In the genomic region with DNA sequence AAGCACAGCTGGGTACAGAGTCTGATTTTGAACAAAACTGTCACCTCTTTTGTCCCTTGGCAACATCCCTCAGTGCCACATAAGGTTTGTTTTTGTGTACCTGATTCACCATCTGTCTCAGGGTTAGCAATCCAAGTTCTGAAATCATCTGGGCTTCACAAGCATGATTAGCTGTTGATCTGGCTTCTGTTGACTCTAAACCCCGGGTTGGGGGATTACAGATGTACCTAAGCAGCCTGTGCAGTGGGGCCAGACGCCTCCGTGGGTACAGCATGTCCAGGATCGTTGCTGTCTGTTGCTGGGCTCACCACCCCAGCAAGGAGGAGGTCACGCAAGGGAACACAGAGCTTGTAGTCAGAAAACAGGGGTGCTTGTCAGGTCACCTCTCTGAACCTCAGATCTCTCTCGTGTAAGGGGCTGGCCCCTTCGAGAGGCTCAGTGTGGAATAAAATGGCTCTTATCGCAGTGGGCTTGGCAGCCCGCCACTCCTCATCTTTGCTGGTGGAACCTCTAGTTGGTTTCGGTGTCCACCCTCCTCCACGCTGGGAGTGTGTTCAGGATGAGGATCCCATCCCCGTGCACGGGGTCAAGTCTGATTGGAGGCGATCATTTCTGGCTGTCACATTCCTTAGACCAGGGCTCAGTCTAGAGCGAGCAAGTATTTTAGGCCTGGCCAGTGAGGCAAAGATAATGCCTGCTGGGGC, we compare ENCODE assay signal across 16 cellular contexts. TPM values are rescaled to one million over a fixed set of nuclear protein-coding genes. Genes with fewer than 3 reads are reported as not detected.
DNase-seq lines count a peak whose midpoint lies in the region; ATAC-seq and TF ChIP-seq lines count a peak whose summit lies in the region.
"Had no signal": no experiment of that assay in that cellular context is flagged by ENCODE, and none has a peak within 500 bp of the region (broad histone marks: within the 10 kb centered on the region; RNA-seq: fewer than 3 reads in every experiment).

No MANE protein-coding gene starts in this region.

- peaks cover 65 to 89% (median 81%) of the 10 kb centered on the region in 4 donors for H3K4me1 Mint-ChIP-seq in CD4-positive, alpha-beta memory T cell
- H3K4me1 Mint-ChIP-seq in GM23338 (peaks cover 52% of the 10 kb centered on the region), memory B cell (peaks cover 62% of the 10 kb centered on the region)
- H3K4me1 Mint-ChIP-seq in activated CD8-positive, alpha-beta T cell treated with anti-CD3 and anti-CD28 coated beads, Interleukin-2, amount 10 ng/mL, durations not matched to agents 7 days and 5 days (ENCODE audit: low read depth) = peaks cover 56% of the 10 kb centered on the region

- peaks cover 7% of the 10 kb centered on the region; the same call in 1 of the 2 replicates for H3K9me2 ChIP-seq in GM23338 (ENCODE audit: insufficient read depth)

- no peaks in the 10 kb centered on the region for H4K20me1 ChIP-seq in GM23338 (replicated peaks; ENCODE audit: insufficient read depth)

- peaks cover 0 to 3% (median 0%) of the 10 kb centered on the region in 8 donors for H3K9me3 Mint-ChIP-seq in CD4-positive, alpha-beta memory T cell
- H3K9me3 Mint-ChIP-seq in GM23338 = peaks cover 21% of the 10 kb centered on the region
- H3K9me3 Mint-ChIP-seq in activated CD8-positive, alpha-beta T cell treated with anti-CD3 and anti-CD28 coated beads, Interleukin-2, amount 10 ng/mL, durations not matched to agents 7 days and 5 days (ENCODE audit: insufficient read depth) = no peaks in the 10 kb centered on the region
- H3K9me3 Mint-ChIP-seq in memory B cell = no peaks in the 10 kb centered on the region

- peak overlapping the region; percentile 80 for H3K27ac ChIP-seq in CD4-positive, alpha-beta memory T cell (ENCODE audit: low read depth, low read length)
- no peak overlapping the region for H3K27ac ChIP-seq in GM23338 (ENCODE audit: low read depth)
- no peak overlapping the region for H3K27ac ChIP-seq in colonic mucosa
- H3K27ac ChIP-seq: parathyroid adenoma, suprapubic skin had no signal

- H3K9ac ChIP-seq in colonic mucosa (ENCODE audit: low read depth in 2 of 2, low read length in 2 of 2) = no peak overlapping the region
- H3K9ac ChIP-seq: parathyroid adenoma had no signal

- H3K27me3 ChIP-seq in CD4-positive, alpha-beta memory T cell (ENCODE audit: insufficient read depth, low read length) = no peaks in the 10 kb centered on the region
- no peaks in the 10 kb centered on the region for H3K27me3 ChIP-seq in GM23338 (ENCODE audit: insufficient read depth)
- H3K27me3 ChIP-seq in colonic mucosa = no peaks in the 10 kb centered on the region

- no peak for DNase-seq in CD4-positive, alpha-beta memory T cell
- DNase-seq in GM23338 (ENCODE audit: low spot score) (no peak), memory B cell (ENCODE audit: low spot score in 2 of 2) (no peak), NCI-H146 treated with DMSO at 0.1 percent for 48 hours (lab: John Stamatoyannopoulos, UW; ENCODE audit: unreplicated experiment) (no peak), colonic mucosa (no peak), GM13976 (ENCODE audit: low spot score) (no peak)
- no peak for DNase-seq in activated CD8-positive, alpha-beta T cell treated with anti-CD3 and anti-CD28 coated beads, Interleukin-2, amount 10 ng/mL, durations not matched to agents 7 days and 5 days
- DNase-seq: activated CD4-positive, alpha-beta T cell treated with anti-CD3 and anti-CD28 coated beads, Interleukin-2, amount 50 U/mL, for 4 hours; kidney glomerular epithelial cell; NCI-H2081 treated with DMSO at 0.1 percent for 48 hours; stimulated activated CD4-positive, alpha-beta T cell treated with anti-CD3 and anti-CD28 coated beads, Interleukin-12 subunit alpha, Interleukin-12 subunit beta, amount 100 ng/mL, for 4 hours had no signal

- in situ Hi-C loops in GM13976 (cut with MboI; ENCODE audit: low sequenced_read_pairs, unreplicated experiment) = no loop called here

- peak overlapping the region; percentile 94 to 100 (median 99) for H3K27ac Mint-ChIP-seq in CD4-positive, alpha-beta memory T cell
- H3K27ac Mint-ChIP-seq in GM23338 (no peak overlapping the region), memory B cell (peak overlapping the region; percentile 94)
- H3K27ac Mint-ChIP-seq in activated CD8-positive, alpha-beta T cell treated with anti-CD3 and anti-CD28 coated beads, Interleukin-2, amount 10 ng/mL, durations not matched to agents 7 days and 5 days = peak overlapping the region; percentile 94

- peak overlapping the region; percentile 80 to 93 (median 85) for H3K4me3 Mint-ChIP-seq in CD4-positive, alpha-beta memory T cell
- no peak overlapping the region for H3K4me3 Mint-ChIP-seq in GM23338
- H3K4me3 Mint-ChIP-seq in activated CD8-positive, alpha-beta T cell treated with anti-CD3 and anti-CD28 coated beads, Interleukin-2, amount 10 ng/mL, durations not matched to agents 7 days and 5 days = no peak overlapping the region
- peak overlapping the region; percentile 86 for H3K4me3 Mint-ChIP-seq in memory B cell
- H3K4me3 Mint-ChIP-seq: T-helper 2 cell treated with Interferon-gamma antibody and Interleukin-4, amounts not matched to agents 5 μg/mL and 100 μg/mL, for 36 hours had no signal

- H3F3A ChIP-seq in GM23338 (replicated peaks; ENCODE audit: low read depth) = peaks cover 5% of the 10 kb centered on the region; the same call in 1 of the 2 replicates

- POLR2A ChIA-PET in CD4-positive, alpha-beta memory T cell (lab: Charles Lee; ENCODE audit: partially characterized antibody) = interaction anchor here (0.9 to 11.5 kb wide), 20 partner anchors 12 to 235 kb away, joined by 3 to 307 read pairs (median 14); partner anchors contain the start of genes ATP5F1E and ZNF831
- POLR2A ChIA-PET in activated CD8-positive, alpha-beta T cell treated with anti-CD3 and anti-CD28 coated beads, Interleukin-2, amount 10 ng/mL, durations not matched to agents 7 days and 5 days (lab: Charles Lee) = interaction anchor here (1.2 to 2.7 kb wide), 2 partner anchors 35 to 130 kb away, joined by 4 to 23 read pairs; no protein-coding TSS in a partner anchor

- H3K9me3 ChIP-seq in CD4-positive, alpha-beta memory T cell (ENCODE audit: control insufficient read depth in 1 of 2, low read length in 2 of 2) = no peaks in the 10 kb centered on the region
- no peaks in the 10 kb centered on the region for H3K9me3 ChIP-seq in colonic mucosa
- H3K9me3 ChIP-seq: suprapubic skin had no signal

- H3K27me3 Mint-ChIP-seq in CD4-positive, alpha-beta memory T cell = no peaks in the 10 kb centered on the region
- peaks cover 8% of the 10 kb centered on the region for H3K27me3 Mint-ChIP-seq in GM23338 (ENCODE audit: insufficient read depth, low read depth, poor library complexity)
- H3K27me3 Mint-ChIP-seq in activated CD8-positive, alpha-beta T cell treated with anti-CD3 and anti-CD28 coated beads, Interleukin-2, amount 10 ng/mL, durations not matched to agents 7 days and 5 days (ENCODE audit: low read depth) = no peaks in the 10 kb centered on the region
- no peaks in the 10 kb centered on the region for H3K27me3 Mint-ChIP-seq in memory B cell

- H3K4me3 ChIP-seq in CD4-positive, alpha-beta memory T cell (ENCODE audit: low read length in 2 of 2) = no peak overlapping the region
- H3K4me3 ChIP-seq in GM23338 = no peak overlapping the region
- H3K4me3 ChIP-seq in colonic mucosa = no peak overlapping the region
- H3K4me3 ChIP-seq: suprapubic skin had no signal

- H2AFZ ChIP-seq in GM23338 = peak overlapping the region; percentile 47; the same call in 1 of the 2 replicates
- H2AFZ ChIP-seq: parathyroid adenoma had no signal

- H3K79me2 ChIP-seq in GM23338 (replicated peaks; ENCODE audit: insufficient read depth) = no peaks in the 10 kb centered on the region
- H3K79me2 ChIP-seq: parathyroid adenoma had no signal

- TF ChIP-seq CTCF in GM23338 (conservative IDR thresholded peaks at IDR 0.05; ENCODE audit: low read depth in 2 of 2) (no peak), colonic mucosa (IDR thresholded peaks at IDR 0.05) (no peak), GM13976 (IDR thresholded peaks at IDR 0.05; ENCODE audit: borderline replicate concordance, control extremely low read depth, extremely low read depth, insufficient read depth, missing control alignments) (no peak)

- no peak overlapping the region for H3K4me2 ChIP-seq in GM23338

- H3K36me3 ChIP-seq in CD4-positive, alpha-beta memory T cell (ENCODE audit: insufficient read depth, low read length) = no peaks in the 10 kb centered on the region
- no peaks in the 10 kb centered on the region for H3K36me3 ChIP-seq in GM23338 (ENCODE audit: insufficient read depth)
- H3K36me3 ChIP-seq in colonic mucosa = no peaks in the 10 kb centered on the region
- H3K36me3 ChIP-seq: suprapubic skin had no signal

- peaks cover 56% of the 10 kb centered on the region for H3K4me1 ChIP-seq in CD4-positive, alpha-beta memory T cell (ENCODE audit: insufficient read depth, low read length)
- H3K4me1 ChIP-seq in GM23338 (ENCODE audit: insufficient read depth) (peaks cover 29% of the 10 kb centered on the region), colonic mucosa (no peaks in the 10 kb centered on the region)
- H3K4me1 ChIP-seq: parathyroid adenoma, suprapubic skin had no signal

- no peak for ATAC-seq in GM23338
- ATAC-seq in activated CD8-positive, alpha-beta T cell treated with anti-CD3 and anti-CD28 coated beads, Interleukin-2, amount 10 ng/mL, durations not matched to agents 7 days and 5 days = no peak
- no peak for ATAC-seq in memory B cell (ENCODE audit: low read depth)

- intact Hi-C loops in CD4-positive, alpha-beta memory T cell (cut with micrococcal nuclease) = loop anchor here (5.0 kb wide), 1 partner anchor 82 kb away; the partner anchor contains the start of gene PRELID3B
- intact Hi-C loops in colonic mucosa (cut with DNase I) = no loop called here

- no peaks in the 10 kb centered on the region for H3K36me3 Mint-ChIP-seq in CD4-positive, alpha-beta memory T cell
- H3K36me3 Mint-ChIP-seq in GM23338 (ENCODE audit: low read depth) = peaks cover 20% of the 10 kb centered on the region
- peaks cover 9% of the 10 kb centered on the region for H3K36me3 Mint-ChIP-seq in activated CD8-positive, alpha-beta T cell treated with anti-CD3 and anti-CD28 coated beads, Interleukin-2, amount 10 ng/mL, durations not matched to agents 7 days and 5 days (ENCODE audit: low read depth)
- H3K36me3 Mint-ChIP-seq in memory B cell = peaks cover 4% of the 10 kb centered on the region

- CTCF ChIA-PET in CD4-positive, alpha-beta memory T cell (lab: Charles Lee; ENCODE audit: partially characterized antibody) = interaction anchor here (1.4 to 8.9 kb wide), 8 partner anchors 8 to 736 kb away, joined by 3 to 72 read pairs (median 12); no protein-coding TSS in a partner anchor
- CTCF ChIA-PET in activated CD8-positive, alpha-beta T cell treated with anti-CD3 and anti-CD28 coated beads, Interleukin-2, amount 10 ng/mL, durations not matched to agents 7 days and 5 days (lab: Charles Lee) = interaction anchor here (1.0 to 5.0 kb wide), 8 partner anchors 23 to 82 kb away, joined by 4 to 53 read pairs (median 22); no protein-coding TSS in a partner anchor

RNA-seq across cellular contexts. Expression of gene ZNF831, which starts 39.1 kb away (rescaled TPM):
- 10 to 100 TPM; 46.8 to 49.0 TPM for total RNA-seq in CD4-positive, alpha-beta memory T cell
- polyA plus RNA-seq in CD4-positive, alpha-beta memory T cell = 10 to 100 TPM in 1 of 2 donors, 1 to 10 TPM in 1; 7.8 to 12.1 TPM
- total RNA-seq in GM23338 (2014; rRNA removed; shearing (Covaris generic)) = not detected in 2 replicates
- not detected in 2 replicates for polyA plus RNA-seq in GM23338 (2016; fragmentation: Nextera tagmentation; extraction: Ambion mirVana)
- total RNA-seq in activated CD8-positive, alpha-beta T cell treated with anti-CD3 and anti-CD28 coated beads, Interleukin-2, amount 10 ng/mL, durations not matched to agents 7 days and 5 days = 1 to 10 TPM; 8.6 to 9.2 TPM
- total RNA-seq in colonic mucosa = under 1 TPM; 0.20 to 0.27 TPM
- total RNA-seq: epithelial cell of proximal tubule had no signal
- polyA plus RNA-seq: BJ had no signal

Comparison
In these comparisons a context has a peak if more than half of its experiments do, and no peak if none do; other contexts are left out.
1. H3K4me3 Mint-ChIP-seq: peak in CD4-positive, alpha-beta memory T cell (8 of 8) and memory B cell (single experiment); none in GM23338 (single experiment) and activated CD8-positive, alpha-beta T cell treated with anti-CD3 and anti-CD28 coated beads, Interleukin-2, amount 10 ng/mL, durations not matched to agents 7 days and 5 days (single experiment).
2. RNA of gene ZNF831, which starts 39.1 kb away (total RNA-seq): 46.8 to 49.0 TPM in CD4-positive, alpha-beta memory T cell; 8.6 to 9.2 TPM in activated CD8-positive, alpha-beta T cell treated with anti-CD3 and anti-CD28 coated beads, Interleukin-2, amount 10 ng/mL, durations not matched to agents 7 days and 5 days, 0.20 to 0.27 TPM in colonic mucosa and not detected in GM23338; every median in the first group is over 4 times any median in the second.